Comparison of ENCODE assay signal across 18 cellular contexts in genomic region chr6:111596784-111597183, GRCh38. TPM values are rescaled to one million over a fixed set of nuclear protein-coding genes. Genes with fewer than 3 reads are reported as not detected.
DNase-seq lines count a peak whose midpoint lies in the region; ATAC-seq and TF ChIP-seq lines count a peak whose summit lies in the region.
"Had no signal": no experiment of that assay in that cellular context is flagged by ENCODE, and none has a peak within 500 bp of the region (broad histone marks: within the 10 kb centered on the region; RNA-seq: fewer than 3 reads in every experiment).

No MANE protein-coding gene starts in this region.

- no peak overlapping the region for H3K4me3 ChIP-seq in Panc1 (ENCODE audit: low read depth in 2 of 2, low read length in 2 of 2)
- no peak overlapping the region for H3K4me3 ChIP-seq in vagina
- H3K4me3 ChIP-seq: A549; BLaER1 treated with 17β-estradiol and CSF1 and Interleukin-3, amounts not matched to agents 10 nM and 100 nM had no signal

- in situ Hi-C loops in Panc1 (cut with HindIII; ENCODE audit: low pct_unique_long_range_greater_than_20kb, low sequenced_read_pairs), result no loop called here

- H3K36me3 ChIP-seq in Panc1 (ENCODE audit: control insufficient read depth, insufficient read depth, low read length) (no peaks in the 10 kb centered on the region), vagina (no peaks in the 10 kb centered on the region)

- H3K4me1 Mint-ChIP-seq in activated naive CD4-positive, alpha-beta T cell treated with anti-CD3 and anti-CD28 coated beads, Interleukin-2, amount 50 U/mL, for 24 hours, result peaks cover 42% of the 10 kb centered on the region
- peaks cover 62% of the 10 kb centered on the region for H3K4me1 Mint-ChIP-seq in osteocyte (ENCODE audit: unreplicated experiment)

- no peak for DNase-seq in activated naive CD4-positive, alpha-beta T cell treated with anti-CD3 and anti-CD28 coated beads, Interleukin-2, amount 50 U/mL, for 16 hours
- no peak for DNase-seq in Panc1 (ENCODE audit: low read depth, low spot score)
- no peak for DNase-seq in osteocyte (ENCODE audit: extremely low spot score, unreplicated experiment)
- no peak for DNase-seq in vagina (ENCODE audit: extremely low spot score in 2 of 2)
- no peak for DNase-seq in HPDE6-E6E7 (ENCODE audit: extremely low spot score)
- DNase-seq: Calu3; CD8-positive, alpha-beta T cell; DMS79 treated with DMSO at 0.1 percent for 48 hours; GF-D8; GOT3; H7 had no signal

- no peaks in the 10 kb centered on the region for H3K9me3 ChIP-seq in Panc1 (ENCODE audit: control insufficient read depth, insufficient read depth, low read depth, low read length)
- H3K9me3 ChIP-seq in vagina, result no peaks in the 10 kb centered on the region
- H3K9me3 ChIP-seq: A549; BLaER1 treated with 17β-estradiol and CSF1 and Interleukin-3, amounts not matched to agents 10 nM and 100 nM had no signal

- no peaks in the 10 kb centered on the region for H3K27me3 ChIP-seq in Panc1 (ENCODE audit: control insufficient read depth, insufficient read depth, low read length)
- no peaks in the 10 kb centered on the region for H3K27me3 ChIP-seq in vagina
- H3K27me3 ChIP-seq: BLaER1 treated with 17β-estradiol and CSF1 and Interleukin-3, amounts not matched to agents 10 nM and 100 nM had no signal

- peak overlapping the region; percentile 83 for H3K27ac Mint-ChIP-seq in activated naive CD4-positive, alpha-beta T cell treated with anti-CD3 and anti-CD28 coated beads, Interleukin-2, amount 50 U/mL, for 24 hours
- peak overlapping the region; percentile 18 for H3K27ac Mint-ChIP-seq in osteocyte (ENCODE audit: unreplicated experiment)
- H3K27ac Mint-ChIP-seq: CD8-positive, alpha-beta T cell; IgD-negative memory B cell had no signal

- H3K4me1 ChIP-seq in Panc1 (ENCODE audit: control insufficient read depth, insufficient read depth, low read length) (peaks cover 65% of the 10 kb centered on the region), vagina (peaks cover 68% of the 10 kb centered on the region)

- no peak for TF ChIP-seq CTCF in Panc1 (IDR thresholded peaks at IDR 0.05)
- TF ChIP-seq CTCF in osteocyte (IDR thresholded peaks at IDR 0.05), result no peak
- no peak for TF ChIP-seq CTCF in vagina (IDR thresholded peaks at IDR 0.05)

- no peak for ATAC-seq in Panc1
- no peak for ATAC-seq in HG02885 (IDR thresholded peaks at IDR 0.05; ENCODE audit: poor library complexity, unreplicated experiment)
- ATAC-seq: A549; CD8-positive, alpha-beta T cell; HCT116 had no signal

- peaks cover 18% of the 10 kb centered on the region for H3K36me3 Mint-ChIP-seq in activated naive CD4-positive, alpha-beta T cell treated with anti-CD3 and anti-CD28 coated beads, Interleukin-2, amount 50 U/mL, for 24 hours
- peaks cover 6% of the 10 kb centered on the region for H3K36me3 Mint-ChIP-seq in osteocyte (ENCODE audit: unreplicated experiment)

- no TSS peak for BruUV-seq in Panc1 (replicated peaks; lab: Mats Ljungman, UMichigan)

- TF ChIP-seq POLR2A in vagina (IDR thresholded peaks at IDR 0.05), result no peak

- POLR2A ChIA-PET in Panc1 (lab: Charles Lee), result no interaction called here

- H3K27me3 Mint-ChIP-seq in activated naive CD4-positive, alpha-beta T cell treated with anti-CD3 and anti-CD28 coated beads, Interleukin-2, amount 50 U/mL, for 24 hours, result no peaks in the 10 kb centered on the region
- no peaks in the 10 kb centered on the region for H3K27me3 Mint-ChIP-seq in osteocyte (ENCODE audit: unreplicated experiment)
- H3K27me3 Mint-ChIP-seq: IgD-negative memory B cell had no signal

- CTCF ChIA-PET in Panc1 (lab: Charles Lee), result no interaction called here

- no peaks in the 10 kb centered on the region for H3K9me3 Mint-ChIP-seq in activated naive CD4-positive, alpha-beta T cell treated with anti-CD3 and anti-CD28 coated beads, Interleukin-2, amount 50 U/mL, for 24 hours
- H3K9me3 Mint-ChIP-seq in osteocyte (ENCODE audit: unreplicated experiment), result no peaks in the 10 kb centered on the region
- H3K9me3 Mint-ChIP-seq: CD8-positive, alpha-beta T cell; IgD-negative memory B cell had no signal

- H3K27ac ChIP-seq in Panc1 (ENCODE audit: low read length), result peak overlapping the region; percentile 15
- peak overlapping the region; percentile 80 for H3K27ac ChIP-seq in vagina
- H3K27ac ChIP-seq: 22Rv1 had no signal

- intact Hi-C loops in Panc1 (cut with micrococcal nuclease; ENCODE audit: unreplicated experiment) (no loop called here), vagina (cut with DNase I) (no loop called here)

- no peak overlapping the region for H3K4me3 Mint-ChIP-seq in activated naive CD4-positive, alpha-beta T cell treated with anti-CD3 and anti-CD28 coated beads, Interleukin-2, amount 50 U/mL, for 24 hours
- H3K4me3 Mint-ChIP-seq in osteocyte (ENCODE audit: unreplicated experiment), result no peak overlapping the region
- H3K4me3 Mint-ChIP-seq: CD8-positive, alpha-beta T cell; IgD-negative memory B cell had no signal

RNA-seq across cellular contexts. Expression of gene TRAF3IP2, which starts 8.9 kb away (rescaled TPM):
- 43.3 TPM for total RNA-seq in Panc1 (2021; ENCODE audit: unreplicated experiment)
- 27.5 TPM for polyA plus RNA-seq in Panc1 (2012; ENCODE audit: insufficient read length)
- total RNA-seq in osteocyte, result 10.5 and 12.8 TPM in 2 replicates
- total RNA-seq in vagina, result 35.1 TPM
